8 cellular contexts compared by ENCODE assay signal in the genomic region with DNA sequence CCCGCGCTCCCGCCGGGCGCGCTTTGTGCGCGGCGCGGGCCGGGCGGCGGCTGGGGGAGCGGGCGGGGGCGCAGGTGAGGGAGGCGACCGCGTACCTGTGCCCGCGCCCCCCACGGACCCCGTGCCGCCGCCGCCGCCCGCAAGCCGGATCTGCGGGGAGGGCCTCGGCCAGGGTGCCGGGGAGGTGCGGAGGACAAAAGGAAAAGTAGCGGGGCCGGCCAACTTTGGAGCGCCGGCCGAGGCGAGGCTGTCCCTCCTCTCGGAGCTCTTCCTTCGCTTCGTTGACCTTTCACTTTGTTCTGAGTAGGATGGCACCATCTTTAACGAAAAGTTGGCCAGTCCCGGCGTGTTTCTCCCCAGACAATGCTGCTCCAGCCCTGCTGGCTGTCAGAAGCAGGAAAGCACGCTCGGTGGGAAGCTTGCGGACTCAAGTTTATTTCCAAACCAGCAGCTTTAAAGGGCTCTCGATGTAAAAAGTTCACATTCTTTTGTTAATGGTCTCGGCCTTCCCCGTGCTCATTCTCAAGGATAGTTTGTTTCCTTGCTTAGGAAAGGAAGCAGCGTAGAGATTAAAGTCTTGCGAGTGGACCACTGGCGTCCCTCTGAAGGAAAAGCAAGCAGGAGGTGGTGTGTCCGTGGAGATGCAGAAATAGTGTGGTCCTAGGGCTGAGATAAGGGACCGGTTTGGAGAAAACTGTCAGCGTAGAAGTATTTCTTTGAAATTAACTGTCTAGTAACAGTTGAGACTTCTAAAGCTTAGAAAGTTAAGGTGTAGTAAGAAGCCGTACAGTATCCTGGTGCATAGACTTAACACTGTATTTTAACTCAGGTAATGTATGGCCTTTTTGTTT. TPM values are rescaled to one million over a fixed set of nuclear protein-coding genes. Genes with fewer than 3 reads are reported as not detected.
A peak's percentile ranks its signal among the peaks of the same experiment; 100 is the strongest.
DNase-seq lines count a peak whose midpoint lies in the region; ATAC-seq and TF ChIP-seq lines count a peak whose summit lies in the region.

No MANE protein-coding gene starts in this region.

- peak; percentile 49 for DNase-seq in AG10803 (ENCODE audit: low read depth)
- peak; percentile 39 for DNase-seq in colonic mucosa
- DNase-seq in lower lobe of right lung = peak; percentile 58
- no peak for DNase-seq in OCI-M2 (lab: John Stamatoyannopoulos, UW; ENCODE audit: unreplicated experiment)

- H3K9ac ChIP-seq in SU-DHL-6 (ENCODE audit: low read length) (peak overlapping the region; percentile 70), colonic mucosa (ENCODE audit: low read depth in 2 of 2, low read length in 2 of 2) (peak overlapping the region; percentile 56 to 68)

- under 1% methylated on average over 58 of the region's 58 CpGs for WGBS in thymus

- intact Hi-C loops in colonic mucosa (cut with DNase I) = no loop called here
- intact Hi-C loops in lower lobe of right lung (cut with DNase I) = no loop called here

- H3K27me3 ChIP-seq in SU-DHL-6 (ENCODE audit: low read length) = no peaks in the 10 kb centered on the region
- H3K27me3 ChIP-seq in colonic mucosa = no peaks in the 10 kb centered on the region
- H3K27me3 ChIP-seq in lower lobe of right lung (ENCODE audit: low read depth) = no peaks in the 10 kb centered on the region
- no peaks in the 10 kb centered on the region for H3K27me3 ChIP-seq in thymus (ENCODE audit: control insufficient read depth, insufficient read depth)

- H3K4me2 ChIP-seq in SU-DHL-6 (ENCODE audit: low read depth, low read length, poor library complexity, severe bottlenecking) = peak overlapping the region; percentile 69

- H3K9me3 ChIP-seq in SU-DHL-6 (ENCODE audit: insufficient read depth, low read length) (no peaks in the 10 kb centered on the region), colonic mucosa (no peaks in the 10 kb centered on the region), lower lobe of right lung (no peaks in the 10 kb centered on the region), thymus (ENCODE audit: control insufficient read depth) (no peaks in the 10 kb centered on the region)

- ATAC-seq in GM18505 (IDR thresholded peaks at IDR 0.05; ENCODE audit: unreplicated experiment) (peak; percentile 26), HG03066 (IDR thresholded peaks at IDR 0.05; ENCODE audit: low read depth, unreplicated experiment) (peak; percentile 12), lower lobe of right lung (peak; percentile 5)

- H3K4me3 ChIP-seq in AG10803 (ENCODE audit: low read length) = peak overlapping the region; percentile 82
- H3K4me3 ChIP-seq in SU-DHL-6 (ENCODE audit: insufficient read depth, low read length, poor library complexity, severe bottlenecking) = peak overlapping the region; percentile 78
- H3K4me3 ChIP-seq in colonic mucosa = peak overlapping the region; percentile 59
- peak overlapping the region; percentile 83 for H3K4me3 ChIP-seq in lower lobe of right lung
- peak overlapping the region; percentile 79 for H3K4me3 ChIP-seq in thymus (ENCODE audit: low read length)

- peaks cover 6% of the 10 kb centered on the region; the same call in 1 of the 2 replicates for H3F3A ChIP-seq in SU-DHL-6 (ENCODE audit: insufficient read depth)

- H3K4me1 ChIP-seq in colonic mucosa (peaks cover 19% of the 10 kb centered on the region), lower lobe of right lung (peaks cover 37% of the 10 kb centered on the region), thymus (ENCODE audit: control insufficient read depth, insufficient read depth, low read length) (peaks cover 19% of the 10 kb centered on the region)

- no peaks in the 10 kb centered on the region for H3K9me2 ChIP-seq in SU-DHL-6 (replicated peaks; ENCODE audit: insufficient read depth, low read length)

- TF ChIP-seq CTCF in AG10803 (conservative IDR thresholded peaks at IDR 0.05; ENCODE audit: low read length) = 0 out of 2 replicates have a peak, but pooled peaks have one; percentile 2
- no peak for TF ChIP-seq CTCF in SU-DHL-6 (IDR thresholded peaks at IDR 0.05; ENCODE audit: insufficient read depth, low read length, poor library complexity, severe bottlenecking)
- no peak for TF ChIP-seq CTCF in colonic mucosa (IDR thresholded peaks at IDR 0.05)
- no peak for TF ChIP-seq CTCF in lower lobe of right lung (IDR thresholded peaks at IDR 0.05)

- H3K27ac ChIP-seq in SU-DHL-6 (ENCODE audit: low read depth, low read length) = peak overlapping the region; percentile 53
- H3K27ac ChIP-seq in colonic mucosa = peak overlapping the region; percentile 74
- peak overlapping the region; percentile 82 for H3K27ac ChIP-seq in lower lobe of right lung
- H3K27ac ChIP-seq in thymus (ENCODE audit: low read depth) = peak overlapping the region; percentile 83

- H3K36me3 ChIP-seq in SU-DHL-6 (ENCODE audit: low read length) (no peaks in the 10 kb centered on the region), colonic mucosa (no peaks in the 10 kb centered on the region), lower lobe of right lung (peaks cover 28% of the 10 kb centered on the region), thymus (ENCODE audit: control insufficient read depth, insufficient read depth) (peaks cover 22% of the 10 kb centered on the region)

- peak overlapping the region; percentile 3 for H2AFZ ChIP-seq in SU-DHL-6 (ENCODE audit: low read depth, low read length, severe bottlenecking)

- no peak for TF ChIP-seq POLR2A in GM18505 (IDR thresholded peaks at IDR 0.05; ENCODE audit: borderline replicate concordance, extremely low read depth, insufficient read depth, insufficient read length)

- peaks cover 61% of the 10 kb centered on the region for H3K79me2 ChIP-seq in SU-DHL-6 (ENCODE audit: insufficient read depth, low read length)

- H4K20me1 ChIP-seq in SU-DHL-6 (ENCODE audit: low read depth, low read length) = peaks cover 3% of the 10 kb centered on the region; the same call in 1 of the 2 replicates

RNA-seq across cellular contexts. Expression of a gene that starts 0.7 kb away (rescaled TPM):
- total RNA-seq in colonic mucosa (10 to 100 TPM; 56.2 to 97.9 TPM), lower lobe of right lung (73.5 TPM)
- 56.9 TPM for polyA plus RNA-seq in thymus

RNA-seq across cellular contexts. Expression of a gene that starts 14.0 kb away (rescaled TPM):
- total RNA-seq in colonic mucosa (10 to 100 TPM; 69.1 to 97.2 TPM), lower lobe of right lung (71.0 TPM)
- polyA plus RNA-seq in thymus = 109 TPM

RNA-seq across cellular contexts. Expression of a gene that starts 29.2 kb away (rescaled TPM):
- 10 to 100 TPM; 14.4 to 36.0 TPM for total RNA-seq in colonic mucosa
- 15.2 TPM for total RNA-seq in lower lobe of right lung
- 20.7 TPM for polyA plus RNA-seq in thymus

RNA-seq across cellular contexts. Expression of a gene that starts 40.7 kb away (rescaled TPM):
- total RNA-seq in colonic mucosa = 10 to 100 TPM; 15.6 to 30.6 TPM
- total RNA-seq in lower lobe of right lung = 28.4 TPM
- 93.1 TPM for polyA plus RNA-seq in thymus
